In the genomic region with DNA sequence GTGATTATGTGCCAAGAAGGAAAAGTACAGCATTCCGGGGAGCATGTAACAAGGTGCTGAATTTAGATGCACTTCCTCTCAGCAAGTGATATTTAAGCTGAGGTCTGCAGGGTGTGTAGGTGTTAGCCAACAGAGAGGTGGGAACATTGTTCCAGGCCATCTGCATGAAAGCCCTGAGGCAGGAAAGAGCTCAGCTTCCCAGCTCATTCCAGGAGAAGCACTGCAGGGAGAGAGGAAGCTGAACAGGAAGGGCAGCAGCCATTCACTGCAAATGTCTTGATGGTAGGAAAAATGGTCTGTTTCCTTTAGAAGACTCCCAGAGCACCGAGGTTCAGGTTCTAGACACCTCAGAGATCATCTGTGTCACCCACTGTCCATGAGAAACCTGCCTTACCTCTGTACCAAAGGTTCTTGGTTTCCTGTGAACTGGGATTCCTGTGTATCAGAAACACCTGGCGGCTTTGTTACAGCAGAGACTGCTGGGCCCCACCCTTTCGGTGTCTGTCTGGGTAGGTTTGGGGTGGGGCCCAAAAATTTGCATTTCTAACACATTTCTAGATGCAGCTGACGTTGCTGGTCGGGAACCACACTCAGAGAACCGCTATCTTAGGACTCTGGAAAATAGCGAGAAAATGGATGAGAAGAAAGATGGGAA, we compare ENCODE assay signal across 12 cellular contexts.
DNase-seq lines count a peak whose midpoint lies in the region; ATAC-seq and TF ChIP-seq lines count a peak whose summit lies in the region.
"Had no signal": no experiment of that assay in that cellular context is flagged by ENCODE, and none has a peak within 500 bp of the region (broad histone marks: within the 10 kb centered on the region; RNA-seq: fewer than 3 reads in every experiment).

No MANE protein-coding gene starts in this region.

- peak; percentile 42 for DNase-seq in Ammon's horn (ENCODE audit: low spot score)
- no peak for DNase-seq in WTC11 (ENCODE audit: low spot score)
- DNase-seq in glutamatergic neuron = no peak
- no peak for DNase-seq in tibial nerve (ENCODE audit: low spot score in 2 of 2)
- no peak for DNase-seq in activated CD4-positive, CD25-positive, alpha-beta regulatory T cell treated with anti-CD3 and anti-CD28 coated beads, Interleukin-2, amount 50 U/mL, for 72 hours
- no peak for DNase-seq in spleen
- DNase-seq: CD8-positive, alpha-beta T cell; left lung; NK-92 treated with Interleukin-12 subunit alpha and Interleukin-12 subunit beta, amount 100 ng/mL, for 24 hours; upper lobe of right lung had no signal

- H3K27me3 ChIP-seq in tibial nerve (no peaks in the 10 kb centered on the region), spleen (replicated peaks in 1 of 7) (no peaks in the 10 kb centered on the region)
- H3K27me3 ChIP-seq: left lung, upper lobe of right lung had no signal

- peaks cover 0 to 34% (median 0%) of the 10 kb centered on the region in 4 donors for H3K4me1 ChIP-seq in tibial nerve
- H3K4me1 ChIP-seq in spleen = peaks cover 0 to 19% (median 7%) of the 10 kb centered on the region in 6 donors

- TF ChIP-seq CTCF in WTC11 (IDR thresholded peaks at IDR 0.05) = no peak
- TF ChIP-seq CTCF in glutamatergic neuron (IDR thresholded peaks at IDR 0.05; ENCODE audit: partially characterized antibody, unreplicated experiment) = no peak
- TF ChIP-seq CTCF in tibial nerve (IDR thresholded peaks at IDR 0.05) = no peak
- no peak for TF ChIP-seq CTCF in spleen (IDR thresholded peaks at IDR 0.05 in 8 of 11, conservative IDR thresholded peaks at IDR 0.05 in 3 of 11)

- H3K27ac Mint-ChIP-seq in WTC11 (peak overlapping the region; percentile 87), glutamatergic neuron (ENCODE audit: unreplicated experiment) (peak overlapping the region; percentile 59)
- H3K27ac Mint-ChIP-seq: CD8-positive, alpha-beta T cell had no signal

- POLR2A ChIA-PET in WTC11 (lab: Charles Lee) = no interaction called here

- intact Hi-C loops in spleen (cut with DNase I; ENCODE audit: low total_unique reads) = no loop called here

- ATAC-seq in GM21723 (IDR thresholded peaks at IDR 0.05; ENCODE audit: unreplicated experiment) = peak; percentile 51
- ATAC-seq in WTC11 = peak; percentile 44
- ATAC-seq in GM18505 (IDR thresholded peaks at IDR 0.05; ENCODE audit: unreplicated experiment) = no peak
- ATAC-seq: CD8-positive, alpha-beta T cell; left lung; upper lobe of right lung had no signal

- no peak for TF ChIP-seq EP300 in tibial nerve (IDR thresholded peaks at IDR 0.05)

- 82 to 85% methylated on average over 8 of the region's 8 CpGs for WGBS in tibial nerve, 2 donors
- WGBS in spleen, 5 donors = 72 to 84% (median 75%) methylated on average over 8 of the region's 8 CpGs

- H3K9me3 Mint-ChIP-seq in WTC11 (peaks cover 13% of the 10 kb centered on the region), glutamatergic neuron (ENCODE audit: unreplicated experiment) (peaks cover 34% of the 10 kb centered on the region)

- H3K36me3 ChIP-seq in tibial nerve (peaks cover 0 to 26% (median 0%) of the 10 kb centered on the region in 3 donors), spleen (peaks cover 0 to 57% (median 11%) of the 10 kb centered on the region in 6 donors)

- no peaks in the 10 kb centered on the region for H3K9me3 ChIP-seq in tibial nerve
- H3K9me3 ChIP-seq in spleen = no peaks in the 10 kb centered on the region
- H3K9me3 ChIP-seq: left lung, upper lobe of right lung had no signal

- H3K4me3 ChIP-seq in tibial nerve (no peak overlapping the region), spleen (no peak overlapping the region)
- H3K4me3 ChIP-seq: left lung, upper lobe of right lung had no signal

- H3K27me3 Mint-ChIP-seq in WTC11 (ENCODE audit: low read depth) (no peaks in the 10 kb centered on the region), glutamatergic neuron (ENCODE audit: unreplicated experiment) (peaks cover 30% of the 10 kb centered on the region)

- peaks cover 27% of the 10 kb centered on the region for H3K36me3 Mint-ChIP-seq in WTC11
- peaks cover 5% of the 10 kb centered on the region for H3K36me3 Mint-ChIP-seq in glutamatergic neuron (ENCODE audit: unreplicated experiment)

- TF ChIP-seq POLR2A in tibial nerve (IDR thresholded peaks at IDR 0.05) (no peak), spleen (IDR thresholded peaks at IDR 0.05) (no peak), GM18505 (IDR thresholded peaks at IDR 0.05; ENCODE audit: borderline replicate concordance, extremely low read depth, insufficient read depth, insufficient read length) (no peak)

- H3K27ac ChIP-seq in tibial nerve (no peak overlapping the region), spleen (peak overlapping the region in 2 of 8 donors; percentile 23 to 31)
- H3K27ac ChIP-seq: left lung, upper lobe of right lung had no signal

- H3K4me1 Mint-ChIP-seq in WTC11 (peaks cover 47% of the 10 kb centered on the region), glutamatergic neuron (ENCODE audit: low read depth, unreplicated experiment) (peaks cover 26% of the 10 kb centered on the region)

- CTCF ChIA-PET in WTC11 (lab: Charles Lee) = no interaction called here

- no peak overlapping the region for H3K4me3 Mint-ChIP-seq in WTC11
- no peak overlapping the region for H3K4me3 Mint-ChIP-seq in glutamatergic neuron (ENCODE audit: unreplicated experiment)
- H3K4me3 Mint-ChIP-seq: CD8-positive, alpha-beta T cell had no signal

TF ChIP-seq in WTC11, 78 proteins besides CTCF, POLR2A, EP300 and RAD21:
- TF ChIP-seq, protein P1, sequence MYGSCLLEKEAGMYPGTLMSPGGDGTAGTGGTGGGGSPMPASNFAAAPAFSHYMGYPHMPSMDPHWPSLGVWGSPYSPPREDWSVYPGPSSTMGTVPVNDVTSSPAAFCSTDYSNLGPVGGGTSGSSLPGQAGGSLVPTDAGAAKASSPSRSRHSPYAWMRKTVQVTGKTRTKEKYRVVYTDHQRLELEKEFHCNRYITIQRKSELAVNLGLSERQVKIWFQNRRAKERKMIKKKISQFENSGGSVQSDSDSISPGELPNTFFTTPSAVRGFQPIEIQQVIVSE (CRISPR knock-in tag; IDR thresholded peaks at IDR 0.05; ENCODE audit: borderline replicate concordance) = no peak
- TF ChIP-seq, protein P2, sequence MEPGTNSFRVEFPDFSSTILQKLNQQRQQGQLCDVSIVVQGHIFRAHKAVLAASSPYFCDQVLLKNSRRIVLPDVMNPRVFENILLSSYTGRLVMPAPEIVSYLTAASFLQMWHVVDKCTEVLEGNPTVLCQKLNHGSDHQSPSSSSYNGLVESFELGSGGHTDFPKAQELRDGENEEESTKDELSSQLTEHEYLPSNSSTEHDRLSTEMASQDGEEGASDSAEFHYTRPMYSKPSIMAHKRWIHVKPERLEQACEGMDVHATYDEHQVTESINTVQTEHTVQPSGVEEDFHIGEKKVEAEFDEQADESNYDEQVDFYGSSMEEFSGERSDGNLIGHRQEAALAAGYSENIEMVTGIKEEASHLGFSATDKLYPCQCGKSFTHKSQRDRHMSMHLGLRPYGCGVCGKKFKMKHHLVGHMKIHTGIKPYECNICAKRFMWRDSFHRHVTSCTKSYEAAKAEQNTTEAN (CRISPR knock-in tag; IDR thresholded peaks at IDR 0.05) = no peak
- TF ChIP-seq NR2C2 (CRISPR knock-in tag; IDR thresholded peaks at IDR 0.05) (no peak), ZNF121 (CRISPR knock-in tag; IDR thresholded peaks at IDR 0.05) (no peak), OVOL2 (CRISPR knock-in tag; IDR thresholded peaks at IDR 0.05; ENCODE audit: borderline replicate concordance) (no peak), ZNF416 (CRISPR knock-in tag; IDR thresholded peaks at IDR 0.05) (no peak)
- TF ChIP-seq, protein P3, sequence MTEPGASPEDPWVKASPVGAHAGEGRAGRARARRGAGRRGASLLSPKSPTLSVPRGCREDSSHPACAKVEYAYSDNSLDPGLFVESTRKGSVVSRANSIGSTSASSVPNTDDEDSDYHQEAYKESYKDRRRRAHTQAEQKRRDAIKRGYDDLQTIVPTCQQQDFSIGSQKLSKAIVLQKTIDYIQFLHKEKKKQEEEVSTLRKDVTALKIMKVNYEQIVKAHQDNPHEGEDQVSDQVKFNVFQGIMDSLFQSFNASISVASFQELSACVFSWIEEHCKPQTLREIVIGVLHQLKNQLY (CRISPR knock-in tag; IDR thresholded peaks at IDR 0.05) = no peak
